ENCODE assay signal across 9 cellular contexts in the genomic region with DNA sequence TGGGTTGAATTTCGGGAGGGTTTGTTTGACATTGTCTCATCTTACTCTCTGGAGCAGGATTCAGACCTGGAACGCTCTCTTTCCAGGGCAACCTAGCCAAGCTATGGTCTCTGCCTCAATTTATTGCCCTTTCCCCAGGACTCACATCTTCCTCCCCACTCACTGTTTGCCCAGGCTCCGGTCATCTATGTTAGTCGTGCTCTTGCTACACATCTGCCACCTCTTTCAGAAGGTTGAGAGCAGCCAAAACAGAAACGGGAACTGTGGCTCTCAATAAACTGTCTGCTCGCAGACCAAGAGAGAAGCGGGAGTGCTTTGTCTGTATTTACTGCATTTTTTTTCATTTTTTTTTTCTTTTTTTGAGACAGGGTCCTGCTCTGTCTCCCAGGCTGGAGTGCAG.
DNase-seq lines count a peak whose midpoint lies in the region; ATAC-seq and TF ChIP-seq lines count a peak whose summit lies in the region.
"Had no signal": no experiment of that assay in that cellular context is flagged by ENCODE, and none has a peak within 500 bp of the region (broad histone marks: within the 10 kb centered on the region; RNA-seq: fewer than 3 reads in every experiment).

No MANE protein-coding gene starts in this region.

- ATAC-seq in GM18867 (IDR thresholded peaks at IDR 0.05; ENCODE audit: unreplicated experiment) = peak; percentile 60
- ATAC-seq in HG02852 (IDR thresholded peaks at IDR 0.05; ENCODE audit: unreplicated experiment) = peak; percentile 50
- peak in 1 of 2 donors; percentile 37 for ATAC-seq in natural killer cell treated with Interleukin-12 subunit alpha and Interleukin-12 subunit beta and Interleukin-15 and Interleukin-18, amount 100 ng/mL, for 72 hours
- ATAC-seq: HCT116 had no signal

- H3K27me3 Mint-ChIP-seq in natural killer cell treated with Interleukin-12 subunit alpha and Interleukin-12 subunit beta and Interleukin-15 and Interleukin-18, amount 100 ng/mL, for 72 hours = no peaks in the 10 kb centered on the region

- peaks cover 31% of the 10 kb centered on the region for H3K36me3 ChIP-seq in OCI-LY3 (replicated peaks; ENCODE audit: low read depth, low read length)

- peak overlapping the region; percentile 60 to 85 for H3K27ac Mint-ChIP-seq in natural killer cell treated with Interleukin-12 subunit alpha and Interleukin-12 subunit beta and Interleukin-15 and Interleukin-18, amount 100 ng/mL, for 72 hours

- H3K27ac ChIP-seq in OCI-LY3 (ENCODE audit: low read length) = peak overlapping the region; percentile 90

- no peak for TF ChIP-seq CTCF in OCI-LY3 (IDR thresholded peaks at IDR 0.05; ENCODE audit: low read depth, low read length)

- no peak overlapping the region for H3K4me3 Mint-ChIP-seq in natural killer cell treated with Interleukin-12 subunit alpha and Interleukin-12 subunit beta and Interleukin-15 and Interleukin-18, amount 100 ng/mL, for 72 hours

- peaks cover 30% of the 10 kb centered on the region for H3K79me2 ChIP-seq in OCI-LY3 (ENCODE audit: low read length)

- peak overlapping the region; percentile 64 for H3K4me2 ChIP-seq in OCI-LY3 (ENCODE audit: low read length)

- peaks cover 71% of the 10 kb centered on the region for H3K4me1 ChIP-seq in OCI-LY3 (ENCODE audit: low read length)

- H3K4me3 ChIP-seq in OCI-LY3 (ENCODE audit: low read length) = peak overlapping the region; percentile 26

- DNase-seq in natural killer cell treated with Interleukin-12 subunit alpha and Interleukin-12 subunit beta and Interleukin-15 and Interleukin-18, amount 100 ng/mL, for 72 hours (ENCODE audit: low spot score) = no peak
- no peak for DNase-seq in stimulated activated CD4-positive, alpha-beta T cell treated with anti-CD3 and anti-CD28 coated beads, Interleukin-12 subunit alpha, Interleukin-12 subunit beta, amount 100 ng/mL, for 4 hours
- no peak for DNase-seq in DMS153 (lab: John Stamatoyannopoulos, UW)
- no peak for DNase-seq in kidney tubule cell (ENCODE audit: low spot score)
- DNase-seq in DMS153 treated with DMSO at 0.1 percent for 48 hours (lab: John Stamatoyannopoulos, UW; ENCODE audit: unreplicated experiment) = no peak

- no peaks in the 10 kb centered on the region for H3K27me3 ChIP-seq in OCI-LY3 (ENCODE audit: low read depth, low read length)

- H3K36me3 Mint-ChIP-seq in natural killer cell treated with Interleukin-12 subunit alpha and Interleukin-12 subunit beta and Interleukin-15 and Interleukin-18, amount 100 ng/mL, for 72 hours = peaks cover 27% of the 10 kb centered on the region

- peaks cover 43 to 59% of the 10 kb centered on the region in 2 donors for H3K4me1 Mint-ChIP-seq in natural killer cell treated with Interleukin-12 subunit alpha and Interleukin-12 subunit beta and Interleukin-15 and Interleukin-18, amount 100 ng/mL, for 72 hours (ENCODE audit: low read depth in 2 of 2)

- H2AFZ ChIP-seq in OCI-LY3 (ENCODE audit: low read depth, low read length) = no peak overlapping the region

- no peaks in the 10 kb centered on the region for H4K20me1 ChIP-seq in OCI-LY3 (ENCODE audit: insufficient read depth, low read length)

- H3K9ac ChIP-seq in OCI-LY3 (ENCODE audit: low read length) = peak overlapping the region; percentile 83

- peaks cover 6% of the 10 kb centered on the region; the same call in 1 of the 2 replicates for H3K9me3 ChIP-seq in OCI-LY3 (ENCODE audit: insufficient read depth, low read length)

- H3K9me3 Mint-ChIP-seq in natural killer cell treated with Interleukin-12 subunit alpha and Interleukin-12 subunit beta and Interleukin-15 and Interleukin-18, amount 100 ng/mL, for 72 hours = no peaks in the 10 kb centered on the region
